Comparison of ENCODE assay signal across 12 cellular contexts in genomic region chr4:47838445-47838844, GRCh38. TPM values are rescaled to one million over a fixed set of nuclear protein-coding genes. Genes with fewer than 3 reads are reported as not detected.
DNase-seq lines count a peak whose midpoint lies in the region; ATAC-seq and TF ChIP-seq lines count a peak whose summit lies in the region.
"Had no signal": no experiment of that assay in that cellular context is flagged by ENCODE, and none has a peak within 500 bp of the region (broad histone marks: within the 10 kb centered on the region; RNA-seq: fewer than 3 reads in every experiment).

No MANE protein-coding gene starts in this region.

- H3K4me1 Mint-ChIP-seq in GM23338, result peaks cover 25% of the 10 kb centered on the region
- peaks cover 9% of the 10 kb centered on the region for H3K4me1 Mint-ChIP-seq in activated T-helper 17 cell treated with anti-CD3 and anti-CD28 coated beads, Interleukin-2, amount 50 U/mL, for 72 hours
- H3K4me1 Mint-ChIP-seq in naive B cell, result peaks cover 15 to 32% (median 23%) of the 10 kb centered on the region in 3 donors

- H3K27me3 Mint-ChIP-seq in GM23338 (ENCODE audit: insufficient read depth, low read depth, poor library complexity), result peaks cover 21% of the 10 kb centered on the region
- H3K27me3 Mint-ChIP-seq in activated T-helper 17 cell treated with anti-CD3 and anti-CD28 coated beads, Interleukin-2, amount 50 U/mL, for 72 hours, result no peaks in the 10 kb centered on the region
- H3K27me3 Mint-ChIP-seq in naive B cell, result peaks cover 8 to 35% (median 29%) of the 10 kb centered on the region in 3 donors

- H3K27ac ChIP-seq in GM23338 (ENCODE audit: low read depth) (no peak overlapping the region), aorta (ENCODE audit: low read depth in 1 of 2, low read length in 2 of 2) (no peak overlapping the region)
- H3K27ac ChIP-seq: A549, sigmoid colon, thoracic aorta had no signal

- H3K4me1 ChIP-seq in GM23338 (ENCODE audit: insufficient read depth) (peaks cover 18% of the 10 kb centered on the region), aorta (ENCODE audit: control insufficient read depth in 1 of 2, insufficient read depth in 2 of 2, low read length in 2 of 2) (peaks cover 0 to 3% of the 10 kb centered on the region in 2 donors)

- H3K27me3 ChIP-seq in GM23338 (ENCODE audit: insufficient read depth), result peaks cover 14% of the 10 kb centered on the region; the same call in 1 of the 2 replicates
- no peaks in the 10 kb centered on the region for H3K27me3 ChIP-seq in aorta (ENCODE audit: control insufficient read depth in 1 of 2, insufficient read depth in 2 of 2, low read length in 1 of 2)

- WGBS in aorta, 2 donors, result 58 to 60% methylated on average over 4 of the region's 4 CpGs

- TF ChIP-seq CTCF in GM23338 (conservative IDR thresholded peaks at IDR 0.05; ENCODE audit: low read depth in 2 of 2), result peak in 1 of 2 experiments; percentile 39; a peak in 3 of 4 replicates

- intact Hi-C loops in aorta (cut with DNase I), result loop anchor here (5.0 to 10.0 kb wide), 2 partner anchors 131 to 164 kb away; no protein-coding TSS in a partner anchor

- H3K36me3 Mint-ChIP-seq in GM23338 (ENCODE audit: low read depth) (peaks cover under 1% of the 10 kb centered on the region; the same call in 1 of the 3 replicates), naive B cell (peaks cover under 1 to 2% of the 10 kb centered on the region in 2 donors)
- H3K36me3 Mint-ChIP-seq in activated T-helper 17 cell treated with anti-CD3 and anti-CD28 coated beads, Interleukin-2, amount 50 U/mL, for 72 hours (ENCODE audit: low read depth), result peaks cover 2% of the 10 kb centered on the region

- peak overlapping the region; percentile 79 for H3K4me3 ChIP-seq in GM23338
- H3K4me3 ChIP-seq in aorta (ENCODE audit: low read length in 2 of 2), result no peak overlapping the region
- H3K4me3 ChIP-seq: A549 had no signal

- H3K9me3 Mint-ChIP-seq in GM23338, result peaks cover under 1% of the 10 kb centered on the region; the same call in 1 of the 3 replicates
- no peaks in the 10 kb centered on the region for H3K9me3 Mint-ChIP-seq in activated T-helper 17 cell treated with anti-CD3 and anti-CD28 coated beads, Interleukin-2, amount 50 U/mL, for 72 hours
- H3K9me3 Mint-ChIP-seq in naive B cell, result peaks cover 0 to 2% (median 0%) of the 10 kb centered on the region in 7 donors
- H3K9me3 Mint-ChIP-seq: activated CD8-positive, alpha-beta T cell treated with anti-CD3 and anti-CD28 coated beads for 36 hours had no signal

- H3K79me2 ChIP-seq in GM23338 (replicated peaks; ENCODE audit: insufficient read depth), result no peaks in the 10 kb centered on the region

- H3F3A ChIP-seq in GM23338 (replicated peaks; ENCODE audit: low read depth), result no peaks in the 10 kb centered on the region

- peaks cover 12% of the 10 kb centered on the region for H4K20me1 ChIP-seq in GM23338 (replicated peaks; ENCODE audit: insufficient read depth)

- H3K9me3 ChIP-seq in aorta (ENCODE audit: control insufficient read depth, low read length), result no peaks in the 10 kb centered on the region
- H3K9me3 ChIP-seq: sigmoid colon, thoracic aorta had no signal

- ATAC-seq in GM23338, result peak; percentile 9
- ATAC-seq in activated T-helper 17 cell treated with anti-CD3 and anti-CD28 coated beads, Interleukin-2, amount 50 U/mL, for 72 hours (replicated peaks), result no peak
- ATAC-seq in naive B cell (ENCODE audit: low read depth in 2 of 2), result no peak
- no peak for ATAC-seq in HG02870 (IDR thresholded peaks at IDR 0.05; ENCODE audit: unreplicated experiment)
- ATAC-seq in aorta (ENCODE audit: low FRiP score), result no peak
- ATAC-seq: A549 had no signal

- H3K36me3 ChIP-seq in GM23338 (ENCODE audit: insufficient read depth), result no peaks in the 10 kb centered on the region
- no peaks in the 10 kb centered on the region for H3K36me3 ChIP-seq in aorta (ENCODE audit: control insufficient read depth in 1 of 2, insufficient read depth in 2 of 2, low read length in 1 of 2)
- H3K36me3 ChIP-seq: thoracic aorta had no signal

- H3K4me3 Mint-ChIP-seq in GM23338 (peak overlapping the region; percentile 79), naive B cell (peak overlapping the region in 6 of 8 donors; percentile 29 to 92 (median 84))
- peak overlapping the region; percentile 83 for H3K4me3 Mint-ChIP-seq in activated T-helper 17 cell treated with anti-CD3 and anti-CD28 coated beads, Interleukin-2, amount 50 U/mL, for 72 hours

- DNase-seq in NCI-H1105 treated with DMSO at 0.1 percent for 48 hours (lab: John Stamatoyannopoulos, UW) (peak; percentile 17), NCI-H1105 (lab: John Stamatoyannopoulos, UW) (no peak), GM23338 (ENCODE audit: low spot score) (peak; percentile 61), naive B cell (no peak), globus pallidus (ENCODE audit: low spot score) (no peak), aorta (no peak)
- DNase-seq: sigmoid colon had no signal

- H3K27ac Mint-ChIP-seq in GM23338 (no peak overlapping the region), naive B cell (peak overlapping the region in 1 of 6 donors; percentile 13)
- H3K27ac Mint-ChIP-seq in activated T-helper 17 cell treated with anti-CD3 and anti-CD28 coated beads, Interleukin-2, amount 50 U/mL, for 72 hours, result no peak overlapping the region
- H3K27ac Mint-ChIP-seq: activated CD8-positive, alpha-beta T cell treated with anti-CD3 and anti-CD28 coated beads for 36 hours had no signal

- peak overlapping the region; percentile 93 for H3K4me2 ChIP-seq in GM23338

- H2AFZ ChIP-seq in GM23338, result no peak overlapping the region

- no peaks in the 10 kb centered on the region for H3K9me2 ChIP-seq in GM23338 (ENCODE audit: insufficient read depth)

TF ChIP-seq in GM23338, 12 proteins besides CTCF, POLR2A, EP300 and RAD21 (continues in another document):
- TF ChIP-seq ETS1 (IDR thresholded peaks at IDR 0.05) (no peak), NANOG (IDR thresholded peaks at IDR 0.05; ENCODE audit: borderline replicate concordance) (no peak), EZH2phosphoT487 (IDR thresholded peaks at IDR 0.05; ENCODE audit: unreplicated experiment) (no peak), ZNF114 (CRISPR knock-in tag; IDR thresholded peaks at IDR 0.05) (no peak), CREB1 (CRISPR knock-in tag; IDR thresholded peaks at IDR 0.05; ENCODE audit: low read depth) (no peak), STAT1 (IDR thresholded peaks at IDR 0.05; ENCODE audit: unreplicated experiment) (no peak), JUNB (IDR thresholded peaks at IDR 0.05; ENCODE audit: unreplicated experiment) (no peak), REST (IDR thresholded peaks at IDR 0.05; ENCODE audit: unreplicated experiment) (no peak), ZNF331 (CRISPR knock-in tag; IDR thresholded peaks at IDR 0.05; ENCODE audit: low read depth) (no peak), EZH2 (IDR thresholded peaks at IDR 0.05; ENCODE audit: low read depth, unreplicated experiment) (no peak), POLR2AphosphoS5 (IDR thresholded peaks at IDR 0.05; ENCODE audit: low read depth) (no peak)

RNA-seq across cellular contexts. Expression of gene CORIN, which starts 0.6 kb away (rescaled TPM):
- not detected in 2 replicates for total RNA-seq in GM23338 (2014; rRNA removed; shearing (Covaris generic))
- polyA plus RNA-seq in GM23338 (2016; fragmentation: Nextera tagmentation; extraction: Ambion mirVana) (0.40 TPM in 1 of 2 replicates, not detected in the other), naive B cell (ENCODE audit: low read depth in 6 of 6) (under 1 TPM in 2 of 6 donors, not detected in 4; 0.05 to 0.12 TPM), aorta (1 to 10 TPM in 1 of 2 donors, under 1 TPM in 1; 0.13 to 1.5 TPM)
- total RNA-seq in activated T-helper 17 cell treated with anti-CD3 and anti-CD28 coated beads, Interleukin-2, amount 50 U/mL, for 72 hours, result under 1 TPM; 0.26 to 0.41 TPM
- total RNA-seq in aorta, result under 1 TPM; 0.52 to 0.84 TPM

Comparison
In these comparisons a context has a peak if more than half of its experiments do, and no peak if none do; other contexts are left out.
1. DNase-seq: peak in NCI-H1105 treated with DMSO at 0.1 percent for 48 hours (single experiment) and GM23338 (single experiment); none in NCI-H1105 (single experiment), naive B cell (single experiment), globus pallidus (single experiment) and aorta (0 of 2).
2. Peak in every context shown above with its lines, with median percentiles within 50 percentile points of each other: H3K4me3 Mint-ChIP-seq.